Comparison of ENCODE assay signal across 8 cellular contexts in genomic region chr4:48546336-48546735, GRCh38. TPM values are rescaled to one million over a fixed set of nuclear protein-coding genes. Genes with fewer than 3 reads are reported as not detected.
DNase-seq lines count a peak whose midpoint lies in the region; ATAC-seq and TF ChIP-seq lines count a peak whose summit lies in the region.

No MANE protein-coding gene starts in this region.

- POLR2A ChIA-PET in RWPE1 (lab: Yijun Ruan, JAX; ENCODE audit: low non-redundant PET), result no interaction called here

- H3K27me3 Mint-ChIP-seq in progenitor cell of endocrine pancreas (no peaks in the 10 kb centered on the region), T-helper 17 cell (no peaks in the 10 kb centered on the region)

- no peaks in the 10 kb centered on the region for H3K9me3 ChIP-seq in T-helper 17 cell (ENCODE audit: control insufficient read depth, low read length, poor library complexity, severe bottlenecking)

- no peaks in the 10 kb centered on the region for H3K9me3 Mint-ChIP-seq in progenitor cell of endocrine pancreas (ENCODE audit: low read depth)

- no peak for ATAC-seq in T-helper 17 cell
- no peak for ATAC-seq in HG03025 (IDR thresholded peaks at IDR 0.05; ENCODE audit: low FRiP score, unreplicated experiment)

- DNase-seq in CMK (ENCODE audit: low read depth) (peak; percentile 12), H4 (ENCODE audit: low spot score) (peak; percentile 42), RWPE1 (ENCODE audit: low spot score) (peak; percentile 5), epithelial cell of proximal tubule (ENCODE audit: low read depth) (no peak), progenitor cell of endocrine pancreas (ENCODE audit: low spot score, unreplicated experiment) (no peak), T-helper 17 cell (no peak)
- no peak for DNase-seq in activated CD4-positive, CD25-positive, alpha-beta regulatory T cell treated with anti-CD3 and anti-CD28 coated beads, Interleukin-2, amount 50 U/mL, for 72 hours

- H3K36me3 Mint-ChIP-seq in progenitor cell of endocrine pancreas (ENCODE audit: insufficient read depth), result peaks cover 15% of the 10 kb centered on the region
- H3K36me3 Mint-ChIP-seq in T-helper 17 cell (ENCODE audit: low read depth), result peaks cover 10% of the 10 kb centered on the region

- H3K27ac ChIP-seq in RWPE1, result no peak overlapping the region

- no peak overlapping the region for H3K4me3 ChIP-seq in epithelial cell of proximal tubule (ENCODE audit: low read depth, low read length)

- CTCF ChIA-PET in RWPE1 (lab: Yijun Ruan, JAX), result interaction anchor here (0.7 to 1.1 kb wide), 4 partner anchors 10 to 294 kb away, joined by 3 read pairs; no protein-coding TSS in a partner anchor

- H3K27ac Mint-ChIP-seq in progenitor cell of endocrine pancreas, result no peak overlapping the region
- no peak overlapping the region for H3K27ac Mint-ChIP-seq in T-helper 17 cell

- no peaks in the 10 kb centered on the region for H3K4me1 Mint-ChIP-seq in progenitor cell of endocrine pancreas (ENCODE audit: low read depth)
- H3K4me1 Mint-ChIP-seq in T-helper 17 cell, result peaks cover 4% of the 10 kb centered on the region

- TF ChIP-seq CTCF in RWPE1 (conservative IDR thresholded peaks at IDR 0.05; ENCODE audit: low read depth) (peak; percentile 67), epithelial cell of proximal tubule (conservative IDR thresholded peaks at IDR 0.05; ENCODE audit: low read depth, low read length) (peak; percentile 55), progenitor cell of endocrine pancreas (IDR thresholded peaks at IDR 0.05; ENCODE audit: unreplicated experiment) (peak; percentile 77)

- H3K4me3 Mint-ChIP-seq in progenitor cell of endocrine pancreas (ENCODE audit: low read depth) (no peak overlapping the region), T-helper 17 cell (no peak overlapping the region)

RNA-seq across cellular contexts. Expression of gene ZAR1, which starts 56.3 kb away (rescaled TPM):
- not detected in 2 replicates for total RNA-seq in H4 (2014; rRNA removed; shearing (Covaris generic))
- 0.23 TPM in 1 of 2 replicates, not detected in the other for total RNA-seq in epithelial cell of proximal tubule
- 0.27 TPM in 1 of 2 replicates, not detected in the other for total RNA-seq in progenitor cell of endocrine pancreas
- total RNA-seq in T-helper 17 cell, result not detected

Comparison
In these comparisons a context has a peak if more than half of its experiments do, and no peak if none do; other contexts are left out.
1. DNase-seq: peak in CMK (single experiment), H4 (single experiment) and RWPE1 (single experiment); none in epithelial cell of proximal tubule (single experiment), progenitor cell of endocrine pancreas (single experiment), T-helper 17 cell (0 of 3) and activated CD4-positive, CD25-positive, alpha-beta regulatory T cell treated with anti-CD3 and anti-CD28 coated beads, Interleukin-2, amount 50 U/mL, for 72 hours (single experiment).
2. Peak in every context shown above with its lines, with median percentiles within 50 percentile points of each other: CTCF ChIP-seq.